Comparison of ENCODE assay signal across 8 cellular contexts in genomic region chr3:141796436-141797166, GRCh38. TPM values are rescaled to one million over a fixed set of nuclear protein-coding genes. Genes with fewer than 3 reads are reported as not detected.
A peak's percentile ranks its signal among the peaks of the same experiment; 100 is the strongest.
DNase-seq lines count a peak whose midpoint lies in the region; ATAC-seq, FAIRE-seq and TF ChIP-seq lines count a peak whose summit lies in the region.

No MANE protein-coding gene starts in this region.

- peak overlapping the region; percentile 43 for H4K8ac ChIP-seq in mesendoderm (ENCODE audit: low read depth, low read length)

- FAIRE-seq in astrocyte (lab: Jason Lieb, UNC) = no peak

- no CpG with 5 or more reads among the region's 15 CpGs for WGBS in mesendoderm (ENCODE audit: extremely low coverage, insufficient coverage, low lambda C conversion rate)

- H3K36me3 Mint-ChIP-seq in T-helper 1 cell treated with Interleukin-12 subunit alpha and Interleukin-12 subunit beta and Interleukin-4 antibody, amounts not matched to agents 30 μg/mL and 1 μg/mL, for 36 hours (ENCODE audit: low read depth) = no peaks in the 10 kb centered on the region
- H3K36me3 Mint-ChIP-seq in astrocyte (ENCODE audit: low read depth, unreplicated experiment) = peaks cover 8% of the 10 kb centered on the region

- peak overlapping the region; percentile 75 for H3K9ac ChIP-seq in astrocyte (ENCODE audit: low read length)
- H3K9ac ChIP-seq in mesendoderm (ENCODE audit: low read length) = peak overlapping the region; percentile 82

- H3K27ac Mint-ChIP-seq in T-helper 1 cell treated with Interleukin-12 subunit alpha and Interleukin-12 subunit beta and Interleukin-4 antibody, amounts not matched to agents 30 μg/mL and 1 μg/mL, for 36 hours = peak overlapping the region; percentile 95
- H3K27ac Mint-ChIP-seq in astrocyte (ENCODE audit: unreplicated experiment) = peak overlapping the region; percentile 89

- H4K5ac ChIP-seq in mesendoderm (ENCODE audit: low read length) = peak overlapping the region; percentile 8

- H3K36me3 ChIP-seq in astrocyte (ENCODE audit: insufficient read depth, low read length) (no peaks in the 10 kb centered on the region), mesendoderm (ENCODE audit: control insufficient read depth, insufficient read depth, low read length) (no peaks in the 10 kb centered on the region)

- H3K4ac ChIP-seq in mesendoderm (ENCODE audit: low read depth, low read length) = no peak overlapping the region

- no peak overlapping the region for H2BK5ac ChIP-seq in mesendoderm (ENCODE audit: low read length)

- ATAC-seq in GM18508 (IDR thresholded peaks at IDR 0.05; ENCODE audit: insufficient read depth, unreplicated experiment) (peak; percentile 93), HG02981 (IDR thresholded peaks at IDR 0.05; ENCODE audit: unreplicated experiment) (peak; percentile 95)

- no peak for TF ChIP-seq CTCF in astrocyte (IDR thresholded peaks at IDR 0.05; ENCODE audit: insufficient read depth, low read depth, low read length)

- H3K27me3 Mint-ChIP-seq in T-helper 1 cell treated with Interleukin-12 subunit alpha and Interleukin-12 subunit beta and Interleukin-4 antibody, amounts not matched to agents 30 μg/mL and 1 μg/mL, for 36 hours (ENCODE audit: low read depth) = peaks cover 1% of the 10 kb centered on the region
- H3K27me3 Mint-ChIP-seq in astrocyte (ENCODE audit: low read depth, unreplicated experiment) = peaks cover 10% of the 10 kb centered on the region

- H3K4me3 ChIP-seq in astrocyte (ENCODE audit: insufficient read depth, low read depth, low read length) (peak overlapping the region; percentile 56), mesendoderm (ENCODE audit: low read length) (no peak overlapping the region)

- no peaks in the 10 kb centered on the region for H3K79me1 ChIP-seq in mesendoderm (ENCODE audit: low read length)

- H3K79me2 ChIP-seq in astrocyte (ENCODE audit: insufficient read depth, low read length) (no peaks in the 10 kb centered on the region), mesendoderm (ENCODE audit: control insufficient read depth, insufficient read depth, low read length) (no peaks in the 10 kb centered on the region)

- peak overlapping the region; percentile 86 for H3K56ac ChIP-seq in mesendoderm (ENCODE audit: low read length)

- H3K18ac ChIP-seq in mesendoderm (ENCODE audit: low read length) = no peak overlapping the region

- H3K4me2 ChIP-seq in astrocyte (ENCODE audit: low read length) (peak overlapping the region; percentile 90), mesendoderm (ENCODE audit: low read length) (peak overlapping the region; percentile 8)

- no peak overlapping the region for H3K23ac ChIP-seq in mesendoderm (ENCODE audit: low read length)

- H2BK120ac ChIP-seq in mesendoderm (ENCODE audit: low read depth, low read length) = no peak overlapping the region

- peaks cover 8% of the 10 kb centered on the region for H3K4me1 ChIP-seq in astrocyte (ENCODE audit: insufficient read depth, low read length)
- peaks cover 8% of the 10 kb centered on the region for H3K4me1 ChIP-seq in mesendoderm (ENCODE audit: control insufficient read depth, low read depth, low read length)

- H3K9me3 Mint-ChIP-seq in T-helper 1 cell treated with Interleukin-12 subunit alpha and Interleukin-12 subunit beta and Interleukin-4 antibody, amounts not matched to agents 30 μg/mL and 1 μg/mL, for 36 hours = no peaks in the 10 kb centered on the region
- peaks cover 8% of the 10 kb centered on the region for H3K9me3 Mint-ChIP-seq in astrocyte (ENCODE audit: unreplicated experiment)

- peak overlapping the region; percentile 96 for H2AFZ ChIP-seq in astrocyte (ENCODE audit: low read depth, low read length)

- peak overlapping the region; percentile 81 for H3K4me3 Mint-ChIP-seq in T-helper 1 cell treated with Interleukin-12 subunit alpha and Interleukin-12 subunit beta and Interleukin-4 antibody, amounts not matched to agents 30 μg/mL and 1 μg/mL, for 36 hours
- no peak overlapping the region for H3K4me3 Mint-ChIP-seq in astrocyte (ENCODE audit: unreplicated experiment)

- H3K27me3 ChIP-seq in astrocyte (ENCODE audit: insufficient read depth, low read length) = no peaks in the 10 kb centered on the region
- no peaks in the 10 kb centered on the region for H3K27me3 ChIP-seq in mesendoderm (ENCODE audit: insufficient read depth, low read length, poor library complexity)

- no peak overlapping the region for H3K27ac ChIP-seq in astrocyte (ENCODE audit: low read depth, low read length)
- H3K27ac ChIP-seq in mesendoderm (ENCODE audit: low read depth, low read length) = peak overlapping the region; percentile 32

- peaks cover 34% of the 10 kb centered on the region for H3K4me1 Mint-ChIP-seq in T-helper 1 cell treated with Interleukin-12 subunit alpha and Interleukin-12 subunit beta and Interleukin-4 antibody, amounts not matched to agents 30 μg/mL and 1 μg/mL, for 36 hours (ENCODE audit: low read depth)
- H3K4me1 Mint-ChIP-seq in astrocyte (ENCODE audit: low read depth, unreplicated experiment) = peaks cover 11% of the 10 kb centered on the region

- DNase-seq in astrocyte (ENCODE audit: low read depth) = peak; percentile 81
- peak; percentile 8 for DNase-seq in mesendoderm
- peak; percentile 47 to 60 for DNase-seq in stimulated activated CD8-positive, alpha-beta memory T cell treated with anti-CD3 and anti-CD28 coated beads, Interleukin-2, amount 100 ng/mL, for 48 hours (ENCODE audit: low read depth in 2 of 2)
- DNase-seq in NCI-H526 treated with DMSO at 0.1 percent for 48 hours (lab: John Stamatoyannopoulos, UW) = no peak
- DNase-seq in NCI-H1048 (lab: John Stamatoyannopoulos, UW) = no peak

- H2AK5ac ChIP-seq in mesendoderm (ENCODE audit: low read length) = no peak overlapping the region

- H4K20me1 ChIP-seq in astrocyte (ENCODE audit: insufficient read depth, low read length) = no peaks in the 10 kb centered on the region

- H3K9me3 ChIP-seq in astrocyte (ENCODE audit: insufficient read depth, low read depth, low read length) = no peaks in the 10 kb centered on the region

- H2BK15ac ChIP-seq in mesendoderm (replicated peaks; ENCODE audit: low read depth) = no peak overlapping the region

RNA-seq across cellular contexts. Expression of gene GRK7, which starts 33.4 kb away (rescaled TPM):
- not detected in 2 replicates for total RNA-seq in astrocyte
- polyA plus RNA-seq in mesendoderm (2013, experiment 1 of 2) = not detected
- polyA plus RNA-seq in mesendoderm (2013, experiment 2 of 2) = 0.01 TPM

RNA-seq across cellular contexts. Expression of gene RNF7, which starts 58.5 kb away (rescaled TPM):
- total RNA-seq in astrocyte = 166 and 168 TPM in 2 replicates
- 135 TPM for polyA plus RNA-seq in mesendoderm (2013, experiment 1 of 2)
- polyA plus RNA-seq in mesendoderm (2013, experiment 2 of 2) = 134 TPM

Comparison
In these comparisons a context has a peak if more than half of its experiments do, and no peak if none do; other contexts are left out.
1. DNase-seq: peak in astrocyte (single experiment), mesendoderm (single experiment) and stimulated activated CD8-positive, alpha-beta memory T cell treated with anti-CD3 and anti-CD28 coated beads, Interleukin-2, amount 100 ng/mL, for 48 hours (2 of 2); none in NCI-H526 treated with DMSO at 0.1 percent for 48 hours (single experiment) and NCI-H1048 (single experiment).